26 cellular contexts compared by ENCODE assay signal in the genomic region with DNA sequence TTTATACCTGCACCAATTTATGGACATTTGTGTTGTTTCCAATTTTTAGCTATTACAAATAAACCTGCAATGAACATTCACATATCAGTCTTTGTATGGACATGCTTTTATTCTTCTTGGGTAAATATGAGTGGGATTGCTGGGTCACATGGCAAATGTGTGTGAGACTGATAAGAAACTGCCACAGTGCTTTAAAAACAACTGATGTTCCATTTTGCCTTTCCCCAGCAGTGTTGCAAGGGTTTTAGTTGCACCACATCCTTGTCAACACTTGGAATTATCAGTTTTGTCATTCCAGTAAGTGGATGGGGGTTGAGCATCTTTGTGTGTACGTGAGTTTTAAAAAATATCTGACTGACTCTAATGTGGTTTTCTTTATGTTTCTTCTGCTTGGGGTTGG.
"Had no signal": no experiment of that assay in that cellular context is flagged by ENCODE, and none has a peak within 500 bp of the region (broad histone marks: within the 10 kb centered on the region; RNA-seq: fewer than 3 reads in every experiment).

No MANE protein-coding gene starts in this region.

- ATAC-seq: esophagus mucosa; heart right ventricle; left lung; lower lobe of right lung; sciatic nerve; stimulated activated memory B cell treated with anti-CD40 and anti-IgM and Interleukin-4, amounts not matched to agents 10 μg/mL and 1 μg/mL and 100 μg/mL, for 72 hours had no signal

- H3K36me3 ChIP-seq: lower lobe of right lung, prostate gland, vagina had no signal

- H3K9me3 ChIP-seq: heart right ventricle, left lung, lower lobe of right lung, prostate gland, spleen, tibial artery, vagina had no signal

- FAIRE-seq: frontal cortex, keratinocyte had no signal

- H3K4me3 ChIP-seq: dorsolateral prefrontal cortex, heart right ventricle, left lung, lower lobe of right lung, prostate gland, spleen, tibial artery, upper lobe of left lung, vagina had no signal

- H2AFZ ChIP-seq: parathyroid adenoma had no signal

- H3K4me1 Mint-ChIP-seq: memory B cell; mesothelial cell of epicardium; nephron; stimulated activated memory B cell treated with anti-CD40 and anti-IgM and Interleukin-4, amounts not matched to agents 10 μg/mL and 1 μg/mL and 100 μg/mL, for 72 hours had no signal

- H3K79me2 ChIP-seq: parathyroid adenoma had no signal

- H3K27ac ChIP-seq: dorsolateral prefrontal cortex, left lung, lower lobe of right lung, parathyroid adenoma, prostate gland, spleen, upper lobe of left lung, vagina had no signal

- H3K27me3 Mint-ChIP-seq: memory B cell; stimulated activated memory B cell treated with anti-CD40 and anti-IgM and Interleukin-4, amounts not matched to agents 10 μg/mL and 1 μg/mL and 100 μg/mL, for 72 hours; stimulated activated naive CD8-positive, alpha-beta T cell treated with anti-CD3 and anti-CD28 coated beads, Interleukin-15, Interleukin-2, amounts not matched to agents 100 ng/mL and 50 ng/mL, for 24 hours had no signal

- H3K9me3 Mint-ChIP-seq: memory B cell; stimulated activated memory B cell treated with anti-CD40 and anti-IgM and Interleukin-4, amounts not matched to agents 10 μg/mL and 1 μg/mL and 100 μg/mL, for 72 hours had no signal

- H3K4me1 ChIP-seq: left lung, lower lobe of right lung, parathyroid adenoma, prostate gland, upper lobe of left lung, vagina had no signal

- H3K9ac ChIP-seq: parathyroid adenoma had no signal

- DNase-seq: cortex of kidney; dorsolateral prefrontal cortex; effector CD8-positive, alpha-beta T cell; heart right ventricle; hypothalamus; left lung; lower lobe of right lung; occipital lobe; spleen; stimulated activated CD4-positive, alpha-beta T cell treated with anti-CD3 and anti-CD28 coated beads, Interleukin-15, amount 100 ng/mL, for 24 hours; stimulated activated CD4-positive, alpha-beta T cell treated with anti-CD3 and anti-CD28 coated beads, Interleukin-1b, Interleukin-23, amount 100 ng/mL, for 48 hours; stimulated activated CD4-positive, alpha-beta T cell treated with anti-CD3 and anti-CD28 coated beads, Interleukin-4, amount 100 ng/mL, for 24 hours; tibial artery; upper lobe of left lung had no signal

- H3K27me3 ChIP-seq: dorsolateral prefrontal cortex, heart right ventricle, left lung, spleen, tibial artery, upper lobe of left lung, vagina had no signal

- H3K4me3 Mint-ChIP-seq: memory B cell; mesothelial cell of epicardium; nephron; stimulated activated memory B cell treated with anti-CD40 and anti-IgM and Interleukin-4, amounts not matched to agents 10 μg/mL and 1 μg/mL and 100 μg/mL, for 72 hours; stimulated activated naive CD8-positive, alpha-beta T cell treated with anti-CD3 and anti-CD28 coated beads, Interleukin-15, Interleukin-2, amounts not matched to agents 100 ng/mL and 50 ng/mL, for 24 hours had no signal

- H3K27ac Mint-ChIP-seq: memory B cell; mesothelial cell of epicardium; nephron; stimulated activated memory B cell treated with anti-CD40 and anti-IgM and Interleukin-4, amounts not matched to agents 10 μg/mL and 1 μg/mL and 100 μg/mL, for 72 hours; stimulated activated naive CD8-positive, alpha-beta T cell treated with anti-CD3 and anti-CD28 coated beads, Interleukin-15, Interleukin-2, amounts not matched to agents 100 ng/mL and 50 ng/mL, for 24 hours had no signal
